8 cellular contexts compared by ENCODE assay signal in genomic region chr11:14520902-14521151, GRCh38. TPM values are rescaled to one million over a fixed set of nuclear protein-coding genes. Genes with fewer than 3 reads are reported as not detected.
A peak's percentile ranks its signal among the peaks of the same experiment; 100 is the strongest.
DNase-seq lines count a peak whose midpoint lies in the region; ATAC-seq and TF ChIP-seq lines count a peak whose summit lies in the region.

No MANE protein-coding gene starts in this region.

- WGBS in prostate gland: 38% methylated on average over 6 of the region's 6 CpGs

- intact Hi-C loops in PC-9 (cut with micrococcal nuclease; ENCODE audit: unreplicated experiment): loop anchor here (2.0 to 5.0 kb wide), 2 partner anchors 20 to 371 kb away; partner anchors contain the start of gene CYP2R1
- intact Hi-C loops in prostate gland (cut with DNase I): no loop called here

- peaks cover 4% of the 10 kb centered on the region; the same call in 1 of the 2 replicates for H3F3A ChIP-seq in PC-9 (ENCODE audit: insufficient read depth, low read depth)

- H3K27me3 ChIP-seq in PC-9 (ENCODE audit: insufficient read depth, low read depth) (no peaks in the 10 kb centered on the region), prostate gland (replicated peaks; ENCODE audit: insufficient read depth) (no peaks in the 10 kb centered on the region)

- peak overlapping the region; percentile 97 for H2AFZ ChIP-seq in PC-9

- ATAC-seq in HG03196 (IDR thresholded peaks at IDR 0.05; ENCODE audit: unreplicated experiment): no peak
- ATAC-seq in HG03571 (IDR thresholded peaks at IDR 0.05; ENCODE audit: unreplicated experiment): no peak

- peak overlapping the region; percentile 95 for H3K4me2 ChIP-seq in PC-9

- H3K9me3 ChIP-seq in PC-9 (ENCODE audit: insufficient read depth, low read depth) (no peaks in the 10 kb centered on the region), prostate gland (no peaks in the 10 kb centered on the region)

- CTCF ChIA-PET in PC-9 (lab: Charles Lee): interaction anchor here (0.7 kb wide), 1 partner anchor 267 kb away, joined by 3 read pairs; no protein-coding TSS in a partner anchor

- H3K4me1 ChIP-seq in PC-9 (replicated peaks; ENCODE audit: insufficient read depth) (no peaks in the 10 kb centered on the region; the same call in 1 of the 2 replicates), prostate gland (replicated peaks) (no peaks in the 10 kb centered on the region)

- POLR2A ChIA-PET in PC-9 (lab: Charles Lee; ENCODE audit: unreplicated experiment): no interaction called here

- peaks cover 37% of the 10 kb centered on the region for H3K79me2 ChIP-seq in PC-9 (ENCODE audit: low read depth)

- no peak for DNase-seq in GM12864 (ENCODE audit: low read depth)
- DNase-seq in PC-9: no peak
- DNase-seq in epithelial cell of proximal tubule (ENCODE audit: low read depth): no peak
- DNase-seq in prostate gland (ENCODE audit: low spot score): no peak
- DNase-seq in SHP77 (lab: John Stamatoyannopoulos, UW): no peak
- no peak for DNase-seq in NCI-H2081 treated with DMSO at 0.1 percent for 48 hours (lab: John Stamatoyannopoulos, UW)

- no TSS peak for BruUV-seq in PC-9 (replicated peaks; lab: Mats Ljungman, UMichigan)

- H4K20me1 ChIP-seq in PC-9 (ENCODE audit: insufficient read depth): no peaks in the 10 kb centered on the region

- peak overlapping the region; percentile 70 for H3K4me3 ChIP-seq in GM12864 (ENCODE audit: low read depth, low read length)
- H3K4me3 ChIP-seq in PC-9: peak overlapping the region; percentile 98
- H3K4me3 ChIP-seq in epithelial cell of proximal tubule (ENCODE audit: low read depth, low read length): peak overlapping the region; percentile 67
- H3K4me3 ChIP-seq in prostate gland: peak overlapping the region; percentile 67 to 70

- H3K9me2 ChIP-seq in PC-9 (ENCODE audit: insufficient read depth): no peaks in the 10 kb centered on the region

- no peak for TF ChIP-seq POLR2A in prostate gland (IDR thresholded peaks at IDR 0.05)

- H3K36me3 ChIP-seq in PC-9 (ENCODE audit: low read depth): peaks cover 8% of the 10 kb centered on the region
- H3K36me3 ChIP-seq in prostate gland: no peaks in the 10 kb centered on the region

- TF ChIP-seq CTCF in GM12864 (IDR thresholded peaks at IDR 0.05; ENCODE audit: low read depth, low read length, missing control alignments) (no peak), PC-9 (conservative IDR thresholded peaks at IDR 0.05) (no peak), epithelial cell of proximal tubule (conservative IDR thresholded peaks at IDR 0.05; ENCODE audit: low read depth, low read length) (no peak), prostate gland (IDR thresholded peaks at IDR 0.05) (no peak)

- H3K27ac ChIP-seq in PC-9 (peak overlapping the region; percentile 93; the same call in 1 of the 2 replicates), prostate gland (peak overlapping the region; percentile 83 to 85)

RNA-seq across cellular contexts. Expression of gene PSMA1, which starts 0.6 kb away (rescaled TPM):
- total RNA-seq in PC-9 (2021): 92.2 and 143 TPM in 2 replicates
- total RNA-seq in epithelial cell of proximal tubule: 162 and 214 TPM in 2 replicates
- total RNA-seq in prostate gland: 100 to 1,000 TPM in 1 of 2 donors, 10 to 100 TPM in 1; 68.7 to 135 TPM

RNA-seq across cellular contexts. Expression of gene COPB1, which starts 21.2 kb away (rescaled TPM):
- 82.4 and 82.8 TPM in 2 replicates for total RNA-seq in PC-9 (2021)
- 129 and 132 TPM in 2 replicates for total RNA-seq in epithelial cell of proximal tubule
- 100 to 1,000 TPM in 1 of 2 donors, 10 to 100 TPM in 1; 77.7 to 145 TPM for total RNA-seq in prostate gland
